8 cellular contexts compared by ENCODE assay signal in genomic region chr19:48842744-48843162, GRCh38. TPM values are rescaled to one million over a fixed set of nuclear protein-coding genes. Genes with fewer than 3 reads are reported as not detected.
DNase-seq lines count a peak whose midpoint lies in the region; FAIRE-seq and TF ChIP-seq lines count a peak whose summit lies in the region.

No MANE protein-coding gene starts in this region.

- TF ChIP-seq POLR2A in GM12891 (IDR thresholded peaks at IDR 0.05; ENCODE audit: low read depth, low read length), result no peak

- peak; percentile 81 for FAIRE-seq in GM12891 (lab: Jason Lieb, UNC)
- FAIRE-seq in urothelium cell line (lab: Jason Lieb, UNC), result no peak

- TF ChIP-seq CTCF in AG04450 (IDR thresholded peaks at IDR 0.05; ENCODE audit: low read depth, low read length) (peak; percentile 80), endothelial cell (IDR thresholded peaks at IDR 0.05; ENCODE audit: unreplicated experiment) (peak; percentile 84)

- H3K4me3 Mint-ChIP-seq in activated CD4-positive, alpha-beta memory T cell treated with anti-CD3 and anti-CD28 coated beads for 36 hours, result no peak overlapping the region
- no peak overlapping the region for H3K4me3 Mint-ChIP-seq in endothelial cell (ENCODE audit: unreplicated experiment)

- no peaks in the 10 kb centered on the region for H3K36me3 Mint-ChIP-seq in activated CD4-positive, alpha-beta memory T cell treated with anti-CD3 and anti-CD28 coated beads for 36 hours
- no peaks in the 10 kb centered on the region for H3K36me3 Mint-ChIP-seq in endothelial cell (ENCODE audit: low read depth, unreplicated experiment)

- H3K9me3 Mint-ChIP-seq in activated CD4-positive, alpha-beta memory T cell treated with anti-CD3 and anti-CD28 coated beads for 36 hours, result no peaks in the 10 kb centered on the region
- H3K9me3 Mint-ChIP-seq in endothelial cell (ENCODE audit: unreplicated experiment), result no peaks in the 10 kb centered on the region

- H3K4me3 ChIP-seq in AG04450 (ENCODE audit: low read depth, low read length), result no peak overlapping the region

- no peaks in the 10 kb centered on the region for H3K27me3 ChIP-seq in AG04450 (ENCODE audit: control insufficient read depth, insufficient read depth, low read length)

- H3K27ac Mint-ChIP-seq in activated CD4-positive, alpha-beta memory T cell treated with anti-CD3 and anti-CD28 coated beads for 36 hours, result no peak overlapping the region
- no peak overlapping the region for H3K27ac Mint-ChIP-seq in endothelial cell (ENCODE audit: unreplicated experiment)

- intact Hi-C loops in activated CD4-positive, alpha-beta memory T cell treated with anti-CD3 and anti-CD28 coated beads for 36 hours (cut with micrococcal nuclease), result loop anchor here (1.0 kb wide), 1 partner anchor 54 kb away; no protein-coding TSS in a partner anchor

- H3K27me3 Mint-ChIP-seq in activated CD4-positive, alpha-beta memory T cell treated with anti-CD3 and anti-CD28 coated beads for 36 hours, result no peaks in the 10 kb centered on the region
- peaks cover 3% of the 10 kb centered on the region for H3K27me3 Mint-ChIP-seq in endothelial cell (ENCODE audit: unreplicated experiment)

- CTCF ChIA-PET in AG04450 (lab: Charles Lee), result interaction anchor here (0.5 to 8.8 kb wide), 42 partner anchors 10 to 208 kb away, joined by 3 to 201 read pairs (median 4); partner anchors contain the start of genes BAX, BCAT2, CA11 and GYS1
- CTCF ChIA-PET in activated CD4-positive, alpha-beta memory T cell treated with anti-CD3 and anti-CD28 coated beads for 36 hours (lab: Charles Lee), result interaction anchor here (0.6 to 6.7 kb wide), 38 partner anchors 9 to 410 kb away, joined by 3 to 149 read pairs (median 5); partner anchors contain the start of genes BCAT2, CA11, GYS1 and RASIP1

- no peaks in the 10 kb centered on the region for H3K9me3 ChIP-seq in AG04450 (ENCODE audit: control insufficient read depth, insufficient read depth, low read length)

- POLR2A ChIA-PET in AG04450 (lab: Yijun Ruan, JAX), result interaction anchor here (0.6 to 1.7 kb wide), 6 partner anchors 47 to 253 kb away, joined by 3 to 8 read pairs (median 4); partner anchors contain the start of gene FTL
- POLR2A ChIA-PET in activated CD4-positive, alpha-beta memory T cell treated with anti-CD3 and anti-CD28 coated beads for 36 hours (lab: Charles Lee), result interaction anchor here (0.6 to 1.2 kb wide), 2 partner anchors 16 to 60 kb away, joined by 3 to 5 read pairs; no protein-coding TSS in a partner anchor

- H3K27ac ChIP-seq in AG04450 (ENCODE audit: low read depth, low read length), result no peak overlapping the region

- no peak for DNase-seq in AG04450 (ENCODE audit: low read depth, low spot score)
- no peak for DNase-seq in GM12891 (ENCODE audit: insufficient read length, low spot score)
- peak; percentile 49 for DNase-seq in NCI-H2227 treated with DMSO at 0.1 percent for 48 hours (lab: John Stamatoyannopoulos, UW)
- peak; percentile 47 for DNase-seq in activated CD4-positive, alpha-beta memory T cell treated with anti-CD3 and anti-CD28 coated beads for 36 hours
- peak; percentile 60 for DNase-seq in endothelial cell (ENCODE audit: low spot score)
- DNase-seq in middle frontal gyrus (ENCODE audit: extremely low spot score, low spot score), result peak; percentile 15
- DNase-seq in urothelium cell line (ENCODE audit: low spot score), result peak; percentile 55
- no peak for DNase-seq in amniotic stem cell (lab: John Stamatoyannopoulos, UW)

- no peaks in the 10 kb centered on the region for H3K4me1 Mint-ChIP-seq in activated CD4-positive, alpha-beta memory T cell treated with anti-CD3 and anti-CD28 coated beads for 36 hours (ENCODE audit: low read depth)
- H3K4me1 Mint-ChIP-seq in endothelial cell (ENCODE audit: unreplicated experiment), result no peaks in the 10 kb centered on the region

TF ChIP-seq in GM12891, 5 proteins besides CTCF, POLR2A, EP300 and RAD21:
- no peak for TF ChIP-seq SPI1 (IDR thresholded peaks at IDR 0.05; ENCODE audit: low read depth, low read length)
- TF ChIP-seq POU2F2 (IDR thresholded peaks at IDR 0.05; ENCODE audit: low read depth, low read length), result no peak
- no peak for TF ChIP-seq TAF1 (IDR thresholded peaks at IDR 0.05; ENCODE audit: low read depth, low read length)
- TF ChIP-seq POLR2AphosphoS5 (IDR thresholded peaks at IDR 0.05; ENCODE audit: low read depth, low read length), result no peak
- no peak for TF ChIP-seq PAX5 (IDR thresholded peaks at IDR 0.05; ENCODE audit: insufficient read depth, low read length, severe bottlenecking)

RNA-seq across cellular contexts. Expression of gene HSD17B14, which starts 6.5 kb away (rescaled TPM):
- polyA plus RNA-seq in AG04450 (2011; rRNA removed), result 2.3 and 3.6 TPM in 2 replicates
- 1.1 and 1.7 TPM in 2 replicates for polyA minus RNA-seq in AG04450 (2011; rRNA and poly(A)+ RNA removed)
- polyA plus RNA-seq in GM12891 (2012; ENCODE audit: low read depth, missing spikeins), result 8.2 TPM
- total RNA-seq in activated CD4-positive, alpha-beta memory T cell treated with anti-CD3 and anti-CD28 coated beads for 36 hours, result under 1 TPM in 1 of 2 experiments, not detected in 1; 0.31 TPM
- total RNA-seq in endothelial cell (ENCODE audit: unreplicated experiment), result 65.6 TPM

RNA-seq across cellular contexts. Expression of gene PLEKHA4, which starts 25.7 kb away (rescaled TPM):
- 7.1 and 11.9 TPM in 2 replicates for polyA plus RNA-seq in AG04450 (2011; rRNA removed)
- 7.3 and 10.1 TPM in 2 replicates for polyA minus RNA-seq in AG04450 (2011; rRNA and poly(A)+ RNA removed)
- 9.8 TPM for polyA plus RNA-seq in GM12891 (2012; ENCODE audit: low read depth, missing spikeins)
- total RNA-seq in activated CD4-positive, alpha-beta memory T cell treated with anti-CD3 and anti-CD28 coated beads for 36 hours, result 10 to 100 TPM; 10.5 to 11.0 TPM
- 14.1 TPM for total RNA-seq in endothelial cell (ENCODE audit: unreplicated experiment)

RNA-seq across cellular contexts. Expression of gene PPP1R15A, which starts 29.5 kb away (rescaled TPM):
- 36.5 and 37.2 TPM in 2 replicates for polyA plus RNA-seq in AG04450 (2011; rRNA removed)
- 20.5 and 22.8 TPM in 2 replicates for polyA minus RNA-seq in AG04450 (2011; rRNA and poly(A)+ RNA removed)
- polyA plus RNA-seq in GM12891 (2012; ENCODE audit: low read depth, missing spikeins), result 72.6 TPM
- 10 to 100 TPM; 49.7 to 52.0 TPM for total RNA-seq in activated CD4-positive, alpha-beta memory T cell treated with anti-CD3 and anti-CD28 coated beads for 36 hours
- 65.8 TPM for total RNA-seq in endothelial cell (ENCODE audit: unreplicated experiment)

RNA-seq across cellular contexts. Expression of gene BCAT2, which starts 31.9 kb away (rescaled TPM):
- 23.3 and 31.8 TPM in 2 replicates for polyA plus RNA-seq in AG04450 (2011; rRNA removed)
- polyA minus RNA-seq in AG04450 (2011; rRNA and poly(A)+ RNA removed), result 22.8 and 30.7 TPM in 2 replicates
- polyA plus RNA-seq in GM12891 (2012; ENCODE audit: low read depth, missing spikeins), result 53.9 TPM
- 10 to 100 TPM; 59.8 to 61.5 TPM for total RNA-seq in activated CD4-positive, alpha-beta memory T cell treated with anti-CD3 and anti-CD28 coated beads for 36 hours
- total RNA-seq in endothelial cell (ENCODE audit: unreplicated experiment), result 35.0 TPM

RNA-seq across cellular contexts. Expression of gene TULP2, which starts 55.8 kb away (rescaled TPM):
- polyA plus RNA-seq in AG04450 (2011; rRNA removed), result 0.20 and 0.25 TPM in 2 replicates
- polyA minus RNA-seq in AG04450 (2011; rRNA and poly(A)+ RNA removed), result 0.18 and 0.26 TPM in 2 replicates
- polyA plus RNA-seq in GM12891 (2012; ENCODE audit: low read depth, missing spikeins), result 0.35 TPM
- total RNA-seq in activated CD4-positive, alpha-beta memory T cell treated with anti-CD3 and anti-CD28 coated beads for 36 hours, result under 1 TPM; 0.34 to 0.59 TPM
- total RNA-seq in endothelial cell (ENCODE audit: unreplicated experiment), result 4.3 TPM

Comparison
In these comparisons a context has a peak if more than half of its experiments do, and no peak if none do; other contexts are left out.
1. DNase-seq: peak in NCI-H2227 treated with DMSO at 0.1 percent for 48 hours (single experiment), activated CD4-positive, alpha-beta memory T cell treated with anti-CD3 and anti-CD28 coated beads for 36 hours (single experiment), endothelial cell (single experiment), middle frontal gyrus (single experiment) and urothelium cell line (single experiment); none in AG04450 (single experiment), GM12891 (single experiment) and amniotic stem cell (single experiment).
2. RNA of gene HSD17B14, which starts 6.5 kb away (total RNA-seq): 65.6 TPM in endothelial cell (single experiment); 0.31 TPM in activated CD4-positive, alpha-beta memory T cell treated with anti-CD3 and anti-CD28 coated beads for 36 hours; every median in the first group is over 10 times any median in the second.